Comparison of ENCODE assay signal across 16 cellular contexts in the genomic region with DNA sequence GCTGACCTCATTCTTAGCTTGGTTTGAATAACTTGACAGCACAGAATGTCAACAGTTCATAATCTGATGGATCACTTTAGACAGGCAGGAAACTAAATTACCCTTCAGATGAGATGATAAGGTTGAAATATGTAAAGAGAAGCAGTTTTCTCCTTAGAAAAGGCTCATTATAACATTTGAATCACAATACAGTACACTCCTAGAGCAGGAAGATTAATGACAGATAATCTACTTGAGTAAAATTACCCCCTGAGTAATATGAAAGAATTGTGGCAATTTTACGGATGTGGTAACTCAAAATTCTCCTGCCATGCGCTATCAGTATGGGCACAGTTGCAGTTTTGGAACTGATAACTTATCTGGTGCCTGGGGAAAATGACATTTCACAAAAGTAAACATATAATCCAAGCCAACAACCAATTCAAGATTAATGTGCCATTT.
"Had no signal": no experiment of that assay in that cellular context is flagged by ENCODE, and none has a peak within 500 bp of the region (broad histone marks: within the 10 kb centered on the region; RNA-seq: fewer than 3 reads in every experiment).

No MANE protein-coding gene starts in this region.

- H3K27me3 ChIP-seq: pancreas, sigmoid colon, thyroid gland had no signal

- H3K4me1 ChIP-seq: left ventricle myocardium inferior, pancreas, sigmoid colon, thyroid gland had no signal

- H3K36me3 ChIP-seq: left ventricle myocardium inferior, pancreas, sigmoid colon, thyroid gland had no signal

- H3K27ac ChIP-seq: left ventricle myocardium inferior, pancreas, sigmoid colon, thyroid gland had no signal

- FAIRE-seq: endometrium, pancreas, urothelium cell line had no signal

- H3K9me3 Mint-ChIP-seq: activated naive CD8-positive, alpha-beta T cell treated with anti-CD3 and anti-CD28 coated beads, Interleukin-2, amount 10 ng/mL, durations not matched to agents 7 days and 5 days; activated T-helper 1 cell treated with anti-CD3 and anti-CD28 coated beads, Interleukin-12 subunit alpha, Interleukin-12 subunit beta, Interleukin-2, Interleukin-4 antibody, amounts not matched to agents 30 ng/mL and 10 ng/mL and 1 ng/mL, durations not matched to agents 14 hours and 24 hours and 36 hours had no signal

- H3K36me3 Mint-ChIP-seq: activated naive CD8-positive, alpha-beta T cell treated with anti-CD3 and anti-CD28 coated beads, Interleukin-2, amount 10 ng/mL, durations not matched to agents 7 days and 5 days; naive thymus-derived CD4-positive, alpha-beta T cell; stimulated activated effector memory CD8-positive, alpha-beta T cell treated with anti-CD3 and anti-CD28 coated beads, Interleukin-12 subunit alpha, Interleukin-12 subunit beta, amount 100 ng/mL, for 72 hours had no signal

- H3K27ac Mint-ChIP-seq: activated naive CD8-positive, alpha-beta T cell treated with anti-CD3 and anti-CD28 coated beads, Interleukin-2, amount 10 ng/mL, durations not matched to agents 7 days and 5 days; activated T-helper 1 cell treated with anti-CD3 and anti-CD28 coated beads, Interleukin-12 subunit alpha, Interleukin-12 subunit beta, Interleukin-2, Interleukin-4 antibody, amounts not matched to agents 30 ng/mL and 10 ng/mL and 1 ng/mL, durations not matched to agents 14 hours and 24 hours and 36 hours; naive thymus-derived CD4-positive, alpha-beta T cell; stimulated activated effector memory CD8-positive, alpha-beta T cell treated with anti-CD3 and anti-CD28 coated beads, Interleukin-12 subunit alpha, Interleukin-12 subunit beta, amount 100 ng/mL, for 72 hours had no signal

- H3K4me1 Mint-ChIP-seq: activated naive CD8-positive, alpha-beta T cell treated with anti-CD3 and anti-CD28 coated beads, Interleukin-2, amount 10 ng/mL, durations not matched to agents 7 days and 5 days; naive thymus-derived CD4-positive, alpha-beta T cell; stimulated activated effector memory CD8-positive, alpha-beta T cell treated with anti-CD3 and anti-CD28 coated beads, Interleukin-12 subunit alpha, Interleukin-12 subunit beta, amount 100 ng/mL, for 72 hours had no signal

- DNase-seq: activated CD4-positive, CD25-positive, alpha-beta regulatory T cell treated with anti-CD3 and anti-CD28 coated beads, Interleukin-2, amount 50 U/mL, for 72 hours; activated naive CD8-positive, alpha-beta T cell treated with anti-CD3 and anti-CD28 coated beads, Interleukin-2, amount 10 ng/mL, durations not matched to agents 7 days and 5 days; aorta; foreskin fibroblast; hypothalamus; left ventricle myocardium inferior; mucosa of descending colon; naive thymus-derived CD4-positive, alpha-beta T cell; pancreas; sigmoid colon; stimulated activated CD4-positive, alpha-beta T cell treated with anti-CD3 and anti-CD28 coated beads, Interleukin-12 subunit alpha, Interleukin-12 subunit beta, amount 100 ng/mL, for 4 hours; thyroid gland had no signal

- H3K4me3 Mint-ChIP-seq: activated naive CD8-positive, alpha-beta T cell treated with anti-CD3 and anti-CD28 coated beads, Interleukin-2, amount 10 ng/mL, durations not matched to agents 7 days and 5 days; activated T-helper 1 cell treated with anti-CD3 and anti-CD28 coated beads, Interleukin-12 subunit alpha, Interleukin-12 subunit beta, Interleukin-2, Interleukin-4 antibody, amounts not matched to agents 30 ng/mL and 10 ng/mL and 1 ng/mL, durations not matched to agents 14 hours and 24 hours and 36 hours; naive thymus-derived CD4-positive, alpha-beta T cell; stimulated activated effector memory CD8-positive, alpha-beta T cell treated with anti-CD3 and anti-CD28 coated beads, Interleukin-12 subunit alpha, Interleukin-12 subunit beta, amount 100 ng/mL, for 72 hours had no signal

- H3K27me3 Mint-ChIP-seq: activated naive CD8-positive, alpha-beta T cell treated with anti-CD3 and anti-CD28 coated beads, Interleukin-2, amount 10 ng/mL, durations not matched to agents 7 days and 5 days had no signal

- H3K4me3 ChIP-seq: left ventricle myocardium inferior, mucosa of descending colon, pancreas, sigmoid colon, thyroid gland had no signal

- H3K9me3 ChIP-seq: left ventricle myocardium inferior, mucosa of descending colon, pancreas, sigmoid colon, thyroid gland had no signal
